In genomic region chr17:1648582-1649115, GRCh38 we compare ENCODE assay signal across 8 cellular contexts.
DNase-seq lines count a peak whose midpoint lies in the region; ATAC-seq and TF ChIP-seq lines count a peak whose summit lies in the region.

No MANE protein-coding gene starts in this region.

- no peaks in the 10 kb centered on the region for H3K27me3 Mint-ChIP-seq in effector memory CD8-positive, alpha-beta T cell

- TF ChIP-seq CTCF in AG09319 (IDR thresholded peaks at IDR 0.05; ENCODE audit: low read depth, low read length): peak; percentile 71

- peak; percentile 91 for DNase-seq in AG09319 (ENCODE audit: extremely low read depth, low read depth)
- DNase-seq in NCI-H774 (lab: John Stamatoyannopoulos, UW): peak; percentile 65
- DNase-seq in activated CD8-positive, alpha-beta memory T cell treated with anti-CD3 and anti-CD28 coated beads for 48 hours (ENCODE audit: low read depth in 2 of 3, low spot score in 2 of 3): peak; percentile 79 to 88 (median 79)
- DNase-seq in effector memory CD8-positive, alpha-beta T cell: peak; percentile 92 to 95 (median 93)
- peak; percentile 97 for DNase-seq in midbrain (lab: John Stamatoyannopoulos, UW)
- peak; percentile 82 to 84 for DNase-seq in stimulated activated CD8-positive, alpha-beta memory T cell treated with anti-CD3 and anti-CD28 coated beads, Interleukin-15, amount 100 ng/mL, for 4 hours (ENCODE audit: low read depth in 2 of 2)

- H3K4me3 Mint-ChIP-seq in effector memory CD8-positive, alpha-beta T cell: peak overlapping the region; percentile 67 to 69

- peaks cover 19 to 20% of the 10 kb centered on the region in 2 donors for H3K4me1 Mint-ChIP-seq in effector memory CD8-positive, alpha-beta T cell (ENCODE audit: low read depth in 2 of 2)

- peak; percentile 39 for ATAC-seq in GM18873 (IDR thresholded peaks at IDR 0.05; ENCODE audit: low FRiP score, unreplicated experiment)
- peak; percentile 43 for ATAC-seq in HG03139 (IDR thresholded peaks at IDR 0.05; ENCODE audit: unreplicated experiment)
- ATAC-seq in effector memory CD8-positive, alpha-beta T cell (replicated peaks): peak; percentile 79

- H3K36me3 Mint-ChIP-seq in effector memory CD8-positive, alpha-beta T cell (ENCODE audit: insufficient read depth): peaks cover 33% of the 10 kb centered on the region

- H3K27ac Mint-ChIP-seq in effector memory CD8-positive, alpha-beta T cell: no peak overlapping the region

- no peaks in the 10 kb centered on the region for H3K9me3 Mint-ChIP-seq in effector memory CD8-positive, alpha-beta T cell

Comparison
In these comparisons a context has a peak if more than half of its experiments do, and no peak if none do; other contexts are left out.
1. Peak in every context shown above with its lines: DNase-seq and ATAC-seq.